In genomic region chr6:68572975-68573374, GRCh38 we compare ENCODE assay signal across 15 cellular contexts.
DNase-seq lines count a peak whose midpoint lies in the region; ATAC-seq, FAIRE-seq and TF ChIP-seq lines count a peak whose summit lies in the region.
"Had no signal": no experiment of that assay in that cellular context is flagged by ENCODE, and none has a peak within 500 bp of the region (broad histone marks: within the 10 kb centered on the region; RNA-seq: fewer than 3 reads in every experiment).

No MANE protein-coding gene starts in this region.

- no peak for TF ChIP-seq CTCF in K562 (IDR thresholded peaks at IDR 0.05 in 2 of 3, conservative IDR thresholded peaks at IDR 0.05 in 1 of 3; ENCODE audit: insufficient read depth in 2 of 3, low read depth in 1 of 3, low read length in 3 of 3)
- no peak for TF ChIP-seq CTCF in glutamatergic neuron (IDR thresholded peaks at IDR 0.05; ENCODE audit: partially characterized antibody, unreplicated experiment)

- CTCF ChIA-PET in K562 (lab: Yijun Ruan, JAX; ENCODE audit: low intra/inter-chr PET ratio), result interaction anchor here (1.1 to 1.4 kb wide), 2 partner anchors 58 to 206 kb away, joined by 3 to 5 read pairs; no protein-coding TSS in a partner anchor

- H3K4me3 ChIP-seq in K562, result no peak overlapping the region
- H3K4me3 ChIP-seq: Peyer's patch, thoracic aorta had no signal

- H2AFZ ChIP-seq in K562 (ENCODE audit: low read depth, low read length), result no peak overlapping the region; the same call in 1 of the 2 replicates

- peaks cover 8% of the 10 kb centered on the region for H3K9me3 Mint-ChIP-seq in glutamatergic neuron (ENCODE audit: unreplicated experiment)

- in situ Hi-C loops in K562 (cut with MboI), result loop anchor here (5.0 kb wide), 1 partner anchor 204 kb away; no protein-coding TSS in a partner anchor

- TF ChIP-seq EP300 in K562 (IDR thresholded peaks at IDR 0.05; ENCODE audit: low read length), result no peak

- no peaks in the 10 kb centered on the region for H3K9me3 ChIP-seq in K562 (replicated peaks; ENCODE audit: control insufficient read depth, insufficient read depth, low read depth, low read length)
- H3K9me3 ChIP-seq: Peyer's patch had no signal

- H3K27me3 Mint-ChIP-seq in glutamatergic neuron (ENCODE audit: unreplicated experiment), result no peaks in the 10 kb centered on the region
- H3K27me3 Mint-ChIP-seq: activated CD8-positive, alpha-beta T cell treated with anti-CD3 and anti-CD28 coated beads for 36 hours; memory B cell had no signal

- POLR2A ChIA-PET in K562 (lab: Yijun Ruan, JAX), result interaction anchor here (0.7 to 2.0 kb wide), 3 partner anchors 10 to 205 kb away, joined by 3 to 4 read pairs (median 3); no protein-coding TSS in a partner anchor

- FAIRE-seq in K562 (lab: Jason Lieb, UNC), result no peak

- no TSS peak for BruUV-seq in K562 (replicated peaks; lab: Mats Ljungman, UMichigan)

- DNase-seq in K562 (ENCODE audit: extremely low read depth in 1 of 4, low spot score in 3 of 4) (no peak), glutamatergic neuron (no peak)
- no peak for DNase-seq in stimulated activated CD4-positive, alpha-beta T cell treated with anti-CD3 and anti-CD28 coated beads, Interleukin-1b, Interleukin-23, amount 100 ng/mL, for 48 hours
- DNase-seq: central memory CD4-positive, alpha-beta T cell; effector CD8-positive, alpha-beta T cell; natural killer cell; Peyer's patch had no signal

- no peak overlapping the region for H3K9ac ChIP-seq in K562 (ENCODE audit: insufficient read depth in 1 of 2, low read depth in 2 of 2, low read length in 2 of 2)

- no peak overlapping the region for H3K4me2 ChIP-seq in K562 (ENCODE audit: insufficient read depth, low read length)

- TF ChIP-seq RAD21 in K562 (CRISPR knock-in tag; conservative IDR thresholded peaks at IDR 0.05 in 1 of 2, IDR thresholded peaks at IDR 0.05 in 1 of 2), result no peak

- no peaks in the 10 kb centered on the region for H3K4me1 ChIP-seq in K562 (replicated peaks in 1 of 2; ENCODE audit: control insufficient read depth in 2 of 2, insufficient read depth in 2 of 2, low read length in 2 of 2)
- H3K4me1 ChIP-seq: Peyer's patch had no signal

- H3K36me3 ChIP-seq in K562 (ENCODE audit: control insufficient read depth, insufficient read depth, low read length), result no peaks in the 10 kb centered on the region
- H3K36me3 ChIP-seq: Peyer's patch, thoracic aorta had no signal

- ATAC-seq in GM19035 (IDR thresholded peaks at IDR 0.05; ENCODE audit: unreplicated experiment) (peak; percentile 14), HG02588 (IDR thresholded peaks at IDR 0.05; ENCODE audit: unreplicated experiment) (peak; percentile 20), HG03342 (IDR thresholded peaks at IDR 0.05; ENCODE audit: unreplicated experiment) (peak; percentile 34), K562 (peak; percentile 32), GM19452 (IDR thresholded peaks at IDR 0.05; ENCODE audit: unreplicated experiment) (no peak)
- ATAC-seq: natural killer cell had no signal

- peaks cover 3% of the 10 kb centered on the region for H3K4me1 Mint-ChIP-seq in glutamatergic neuron (ENCODE audit: low read depth, unreplicated experiment)
- H3K4me1 Mint-ChIP-seq: memory B cell, natural killer cell had no signal

- 9% methylated on average over 4 of the region's 4 CpGs for WGBS in K562 (ENCODE audit: insufficient coverage, low coverage, missing lambda C conversion rate)

- no peaks in the 10 kb centered on the region for H3K9me1 ChIP-seq in K562 (ENCODE audit: control insufficient read depth, insufficient read depth, low read length)

- no peak overlapping the region for H3K4me3 Mint-ChIP-seq in glutamatergic neuron (ENCODE audit: unreplicated experiment)
- H3K4me3 Mint-ChIP-seq: activated CD8-positive, alpha-beta T cell treated with anti-CD3 and anti-CD28 coated beads for 36 hours; memory B cell; natural killer cell had no signal

- H3K79me2 ChIP-seq in K562 (ENCODE audit: control insufficient read depth, insufficient read depth, low read length), result no peaks in the 10 kb centered on the region

- H4K20me1 ChIP-seq in K562 (replicated peaks; ENCODE audit: control insufficient read depth, insufficient read depth, low read length), result no peaks in the 10 kb centered on the region

- H3K27me3 ChIP-seq in K562 (ENCODE audit: control insufficient read depth in 2 of 2, insufficient read depth in 2 of 2, low read length in 2 of 2), result no peaks in the 10 kb centered on the region
- H3K27me3 ChIP-seq: Peyer's patch had no signal

- no peak for TF ChIP-seq POLR2A in K562 (conservative IDR thresholded peaks at IDR 0.05)

- no peak overlapping the region for H3K27ac Mint-ChIP-seq in glutamatergic neuron (ENCODE audit: unreplicated experiment)
- H3K27ac Mint-ChIP-seq: activated CD8-positive, alpha-beta T cell treated with anti-CD3 and anti-CD28 coated beads for 36 hours; memory B cell; natural killer cell had no signal

- H3K36me3 Mint-ChIP-seq in glutamatergic neuron (ENCODE audit: unreplicated experiment), result peaks cover 12% of the 10 kb centered on the region
- H3K36me3 Mint-ChIP-seq: memory B cell had no signal

- intact Hi-C loops in K562 (cut with micrococcal nuclease), result loop anchor here (1.0 to 10.0 kb wide), 5 partner anchors 62 to 394 kb away; partner anchors contain the start of gene ADGRB3

- no peak overlapping the region for H3K27ac ChIP-seq in K562 (ENCODE audit: extremely low read depth, low read depth, low read length)
- H3K27ac ChIP-seq: Peyer's patch, thoracic aorta, VCaP had no signal

TF ChIP-seq in K562, 482 proteins besides CTCF, POLR2A, EP300 and RAD21:
- TF ChIP-seq ZNF316 (IDR thresholded peaks at IDR 0.05) (peak; percentile 67), C11orf30 (IDR thresholded peaks at IDR 0.05; ENCODE audit: low read depth) (peak; percentile 43), MAFG (tag; conservative IDR thresholded peaks at IDR 0.05) (peak; percentile 33), ATF3 (IDR thresholded peaks at IDR 0.05) (no peak), ATF3 (CRISPR knock-in tag; conservative IDR thresholded peaks at IDR 0.05) (no peak), MAFF (IDR thresholded peaks at IDR 0.05; ENCODE audit: low read length) (peak; percentile 59; the same call in 1 of the 2 replicates), MAFK (IDR thresholded peaks at IDR 0.05; ENCODE audit: low read length) (peak; percentile 73), SMARCC2 (IDR thresholded peaks at IDR 0.05; ENCODE audit: low read depth) (no peak)
